Comparison of ENCODE assay signal across 11 cellular contexts in the genomic region with DNA sequence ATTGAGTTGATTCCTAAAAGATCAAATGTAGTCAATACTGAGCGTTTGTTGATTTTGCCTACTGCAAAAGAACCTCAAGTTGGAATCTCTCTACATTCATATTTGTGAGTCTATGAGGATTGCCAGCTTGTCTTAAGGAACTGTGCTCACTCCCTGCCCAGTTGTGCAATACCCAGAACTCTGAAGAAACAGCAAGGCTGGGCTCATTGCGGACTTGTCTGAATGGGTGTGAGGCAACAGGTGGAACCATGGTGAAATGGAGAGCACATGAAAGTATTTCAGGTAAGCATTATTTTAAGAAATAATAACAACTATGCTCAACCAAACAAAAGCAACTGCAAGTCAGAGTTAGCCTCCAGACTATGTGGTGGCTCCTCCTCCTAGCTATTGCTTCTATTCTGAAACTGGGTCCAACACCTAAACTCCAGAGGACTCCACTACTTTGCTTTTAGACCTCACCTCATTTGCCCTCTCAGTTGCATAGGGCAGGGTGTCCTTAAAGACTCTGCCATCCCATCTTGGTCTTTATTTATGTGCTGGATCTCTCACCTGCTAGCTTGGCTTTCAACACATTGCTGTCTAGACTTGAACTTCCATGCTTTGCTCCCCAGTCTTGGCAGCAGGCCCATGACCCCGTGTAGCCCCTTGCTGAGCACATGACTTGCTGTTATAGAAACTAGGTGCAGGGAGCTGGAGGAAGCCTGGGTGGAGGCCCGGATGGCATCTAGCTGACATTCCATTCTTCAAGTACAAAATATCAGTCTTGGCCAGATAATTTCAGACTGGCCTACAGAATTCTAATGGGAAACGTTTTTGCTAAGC.
DNase-seq lines count a peak whose midpoint lies in the region; ATAC-seq and TF ChIP-seq lines count a peak whose summit lies in the region.
"Had no signal": no experiment of that assay in that cellular context is flagged by ENCODE, and none has a peak within 500 bp of the region (broad histone marks: within the 10 kb centered on the region; RNA-seq: fewer than 3 reads in every experiment).

No MANE protein-coding gene starts in this region.

- intact Hi-C loops in Right ventricle myocardium superior (cut with DNase I) (no loop called here), prostate gland (cut with DNase I) (no loop called here)
- intact Hi-C loops in activated CD4-positive, alpha-beta memory T cell treated with anti-CD3 and anti-CD28 coated beads for 36 hours (cut with micrococcal nuclease), result no loop called here

- no peaks in the 10 kb centered on the region for H3K9me3 Mint-ChIP-seq in activated CD4-positive, alpha-beta memory T cell treated with anti-CD3 and anti-CD28 coated beads for 36 hours
- H3K9me3 Mint-ChIP-seq: activated naive CD8-positive, alpha-beta T cell treated with anti-CD3 and anti-CD28 coated beads, Interleukin-2, amount 10 ng/mL, durations not matched to agents 7 days and 5 days had no signal

- DNase-seq in H4 (ENCODE audit: low spot score) (peak; percentile 23), SKM-1 treated with dmso at 0.1 percent for 144 hours (lab: John Stamatoyannopoulos, UW; ENCODE audit: unreplicated experiment) (peak; percentile 88), Right ventricle myocardium superior (peak; percentile 91), prostate gland (ENCODE audit: low spot score) (peak; percentile 42), KBM-7 (no peak), occipital lobe (lab: John Stamatoyannopoulos, UW) (no peak), T-helper 9 cell (no peak)
- DNase-seq in activated CD4-positive, alpha-beta memory T cell treated with anti-CD3 and anti-CD28 coated beads for 36 hours, result no peak
- DNase-seq: activated naive CD8-positive, alpha-beta T cell treated with anti-CD3 and anti-CD28 coated beads, Interleukin-2, amount 10 ng/mL, durations not matched to agents 7 days and 5 days; DMS153 had no signal

- POLR2A ChIA-PET in activated CD4-positive, alpha-beta memory T cell treated with anti-CD3 and anti-CD28 coated beads for 36 hours (lab: Charles Lee), result no interaction called here

- H3K36me3 Mint-ChIP-seq in activated CD4-positive, alpha-beta memory T cell treated with anti-CD3 and anti-CD28 coated beads for 36 hours, result no peaks in the 10 kb centered on the region
- H3K36me3 Mint-ChIP-seq: activated naive CD8-positive, alpha-beta T cell treated with anti-CD3 and anti-CD28 coated beads, Interleukin-2, amount 10 ng/mL, durations not matched to agents 7 days and 5 days; type B pancreatic cell had no signal

- H3K27me3 Mint-ChIP-seq in activated CD4-positive, alpha-beta memory T cell treated with anti-CD3 and anti-CD28 coated beads for 36 hours, result peaks cover 12% of the 10 kb centered on the region

- no peaks in the 10 kb centered on the region for H3K9me3 ChIP-seq in prostate gland

- ATAC-seq in Right ventricle myocardium superior (ENCODE audit: poor library complexity), result peak; percentile 92

- H3K4me1 Mint-ChIP-seq in activated CD4-positive, alpha-beta memory T cell treated with anti-CD3 and anti-CD28 coated beads for 36 hours (ENCODE audit: low read depth), result no peaks in the 10 kb centered on the region
- H3K4me1 Mint-ChIP-seq: activated naive CD8-positive, alpha-beta T cell treated with anti-CD3 and anti-CD28 coated beads, Interleukin-2, amount 10 ng/mL, durations not matched to agents 7 days and 5 days had no signal

- no peak for TF ChIP-seq CTCF in prostate gland (IDR thresholded peaks at IDR 0.05)

- H3K4me1 ChIP-seq in prostate gland (replicated peaks), result no peaks in the 10 kb centered on the region

- H3K4me3 Mint-ChIP-seq in activated CD4-positive, alpha-beta memory T cell treated with anti-CD3 and anti-CD28 coated beads for 36 hours, result no peak overlapping the region
- H3K4me3 Mint-ChIP-seq: activated naive CD8-positive, alpha-beta T cell treated with anti-CD3 and anti-CD28 coated beads, Interleukin-2, amount 10 ng/mL, durations not matched to agents 7 days and 5 days; type B pancreatic cell had no signal

- no peak overlapping the region for H3K27ac ChIP-seq in prostate gland

- no peaks in the 10 kb centered on the region for H3K27me3 ChIP-seq in prostate gland (replicated peaks; ENCODE audit: insufficient read depth)

- H3K27ac Mint-ChIP-seq in activated CD4-positive, alpha-beta memory T cell treated with anti-CD3 and anti-CD28 coated beads for 36 hours, result no peak overlapping the region
- H3K27ac Mint-ChIP-seq: activated naive CD8-positive, alpha-beta T cell treated with anti-CD3 and anti-CD28 coated beads, Interleukin-2, amount 10 ng/mL, durations not matched to agents 7 days and 5 days; type B pancreatic cell had no signal

- in situ Hi-C loops in KBM-7 (cut with MboI; ENCODE audit: low pct_unique_long_range_greater_than_20kb, low sequenced_read_pairs), result no loop called here

- 47% methylated on average over 5 of the region's 5 CpGs for WGBS in prostate gland

- no peak overlapping the region for H3K4me3 ChIP-seq in prostate gland

- TF ChIP-seq POLR2A in prostate gland (IDR thresholded peaks at IDR 0.05), result no peak

- CTCF ChIA-PET in activated CD4-positive, alpha-beta memory T cell treated with anti-CD3 and anti-CD28 coated beads for 36 hours (lab: Charles Lee), result no interaction called here

- no peaks in the 10 kb centered on the region for H3K36me3 ChIP-seq in prostate gland

Comparison
In these comparisons a context has a peak if more than half of its experiments do, and no peak if none do; other contexts are left out.
1. DNase-seq: peak in H4 (single experiment), SKM-1 treated with dmso at 0.1 percent for 144 hours (single experiment), Right ventricle myocardium superior (single experiment) and prostate gland (single experiment); none in KBM-7 (single experiment), occipital lobe (single experiment), T-helper 9 cell (single experiment) and activated CD4-positive, alpha-beta memory T cell treated with anti-CD3 and anti-CD28 coated beads for 36 hours (single experiment).